19 cellular contexts compared by ENCODE assay signal in genomic region chr2:53209679-53210473, GRCh38.
"Had no signal": no experiment of that assay in that cellular context is flagged by ENCODE, and none has a peak within 500 bp of the region (broad histone marks: within the 10 kb centered on the region; RNA-seq: fewer than 3 reads in every experiment).

No MANE protein-coding gene starts in this region.

- H3K36me3 ChIP-seq: sigmoid colon, uterus had no signal

- H3K4me3 ChIP-seq: hepatocyte, sigmoid colon, testis, uterus had no signal

- H3K9me3 ChIP-seq: sigmoid colon, testis, uterus had no signal

- H3K27me3 ChIP-seq: foreskin keratinocyte, hepatocyte, sigmoid colon, testis, uterus had no signal

- H3K4me1 ChIP-seq: foreskin keratinocyte, sigmoid colon, testis, uterus had no signal

- H3K79me2 ChIP-seq: hepatocyte had no signal

- DNase-seq: activated CD4-positive, alpha-beta memory T cell treated with anti-CD3 and anti-CD28 coated beads for 36 hours; activated CD4-positive, alpha-beta T cell treated with anti-CD3 and anti-CD28 coated beads for 48 hours; activated naive CD4-positive, alpha-beta T cell treated with anti-CD3 and anti-CD28 coated beads, Interleukin-2, amount 10 ng/mL, durations not matched to agents 7 days and 5 days; activated T-cell treated with anti-CD3 and anti-CD28 coated beads, Interleukin-2, amount 50 U/mL, for 48 hours; amygdala; erythroblast; immature natural killer cell; nephron progenitor cell; occipital lobe; retina; sigmoid colon; stimulated activated CD4-positive, alpha-beta T cell treated with anti-CD3 and anti-CD28 coated beads, Interleukin-2, amount 100 ng/mL, for 48 hours; stimulated activated naive CD4-positive, alpha-beta T cell; T-helper 2 cell; testis; trophoblast cell; uterus had no signal

- H3K27ac ChIP-seq: foreskin keratinocyte, hepatocyte, sigmoid colon, testis, uterus had no signal

- H2AFZ ChIP-seq: hepatocyte had no signal
